ENCODE assay signal across 22 cellular contexts in the genomic region with DNA sequence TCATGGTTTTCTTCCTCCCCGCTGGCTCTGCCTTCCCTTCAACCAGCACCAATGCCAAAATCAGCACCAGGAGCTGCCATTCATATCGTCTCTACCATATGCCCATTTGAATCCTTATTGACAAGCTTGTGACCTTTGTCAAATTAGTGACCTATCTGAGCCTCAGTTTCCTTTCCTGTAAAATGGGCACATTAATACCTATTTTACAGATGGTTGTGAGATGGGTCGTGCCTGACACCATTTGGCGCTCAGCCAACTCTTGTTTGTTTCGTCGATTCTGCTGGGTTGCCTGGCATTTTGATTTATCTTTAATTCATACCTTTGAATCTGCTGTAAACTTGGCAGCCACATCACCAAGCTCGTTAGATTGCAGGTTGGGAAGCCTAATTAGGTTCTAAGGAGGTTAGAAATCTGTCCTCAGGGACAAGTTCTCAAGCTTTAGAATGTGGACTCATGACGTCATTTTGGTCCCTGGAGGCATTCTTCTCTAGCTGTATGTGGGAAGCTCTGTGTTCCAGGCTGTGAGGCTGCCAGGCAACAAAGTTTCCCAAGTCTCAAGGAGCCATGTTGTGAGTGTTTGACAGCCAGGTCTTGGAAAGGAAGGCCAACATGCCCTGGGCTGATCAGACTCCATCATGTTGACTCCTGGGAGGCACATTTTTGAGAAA.
DNase-seq lines count a peak whose midpoint lies in the region; ATAC-seq and TF ChIP-seq lines count a peak whose summit lies in the region.
"Had no signal": no experiment of that assay in that cellular context is flagged by ENCODE, and none has a peak within 500 bp of the region (broad histone marks: within the 10 kb centered on the region; RNA-seq: fewer than 3 reads in every experiment).

No MANE protein-coding gene starts in this region.

- TF ChIP-seq CTCF in astrocyte of the spinal cord (IDR thresholded peaks at IDR 0.05; ENCODE audit: low read depth, low read length) (no peak), thyroid gland (IDR thresholded peaks at IDR 0.05) (no peak), stomach (IDR thresholded peaks at IDR 0.05) (no peak)

- DNase-seq in GM23248 (peak; percentile 61), astrocyte of the spinal cord (ENCODE audit: low read depth, low spot score) (peak; percentile 33), hepatic stellate cell (ENCODE audit: low spot score) (peak; percentile 42), hypothalamus (lab: John Stamatoyannopoulos, UW) (no peak), thyroid gland (no peak), stomach (no peak)
- DNase-seq: activated CD8-positive, alpha-beta memory T cell treated with anti-CD3 and anti-CD28 coated beads, Interleukin-2, amount 10 ng/mL, durations not matched to agents 7 days and 5 days; central memory CD4-positive, alpha-beta T cell; DMS79 treated with DMSO at 0.1 percent for 48 hours; HCEC 1CT; head of caudate nucleus; Karpas-422; NCI-H187 treated with DMSO at 0.1 percent for 48 hours; ovary; stimulated activated naive B cell treated with anti-CD40 and anti-IgM and Interleukin-4, amounts not matched to agents 10 μg/mL and 1 μg/mL and 100 μg/mL, for 72 hours; T-helper 17 cell; uterus had no signal

- no peak overlapping the region for H3K4me3 ChIP-seq in BLaER1 treated with 17β-estradiol and CSF1 and Interleukin-3, amounts not matched to agents 10 nM and 100 nM
- no peak overlapping the region for H3K4me3 ChIP-seq in GM23248
- no peak overlapping the region for H3K4me3 ChIP-seq in astrocyte of the spinal cord (ENCODE audit: low read depth, low read length)
- no peak overlapping the region for H3K4me3 ChIP-seq in thyroid gland (replicated peaks in 1 of 3)
- no peak overlapping the region for H3K4me3 ChIP-seq in stomach
- H3K4me3 ChIP-seq: ovary, smooth muscle cell, uterus had no signal

- no peak for ATAC-seq in GM19328 (IDR thresholded peaks at IDR 0.05; ENCODE audit: unreplicated experiment)
- ATAC-seq: activated CD4-positive, CD25-positive, alpha-beta regulatory T cell treated with anti-CD3 and anti-CD28 coated beads, Interleukin-2, amount 50 U/mL, for 24 hours; activated CD8-positive, alpha-beta memory T cell treated with anti-CD3 and anti-CD28 coated beads, Interleukin-2, amount 10 ng/mL, durations not matched to agents 7 days and 5 days; stimulated activated naive B cell treated with anti-CD40 and anti-IgM and Interleukin-4, amounts not matched to agents 10 μg/mL and 1 μg/mL and 100 μg/mL, for 72 hours; T-helper 17 cell had no signal

- no peaks in the 10 kb centered on the region for H3K79me2 ChIP-seq in GM23248 (ENCODE audit: insufficient read depth)

- no peak for TF ChIP-seq EP300 in stomach (IDR thresholded peaks at IDR 0.05)

- no peak for TF ChIP-seq POLR2A in thyroid gland (IDR thresholded peaks at IDR 0.05)
- no peak for TF ChIP-seq POLR2A in stomach (IDR thresholded peaks at IDR 0.05)

- in situ Hi-C loops in GM23248 (cut with MboI) (no loop called here), astrocyte of the spinal cord (cut with HindIII; ENCODE audit: low sequenced_read_pairs) (no loop called here)

- H3K9me3 ChIP-seq in BLaER1 treated with 17β-estradiol and CSF1 and Interleukin-3, amounts not matched to agents 10 nM and 100 nM (replicated peaks in 1 of 11) = peaks cover 55 to 75% (median 70%) of the 10 kb centered on the region in 11 experiments
- H3K9me3 ChIP-seq in GM23248 (ENCODE audit: low read depth) = no peaks in the 10 kb centered on the region
- H3K9me3 ChIP-seq in thyroid gland = no peaks in the 10 kb centered on the region
- peaks cover 0 to 21% (median 10%) of the 10 kb centered on the region in 4 donors for H3K9me3 ChIP-seq in stomach
- H3K9me3 ChIP-seq: ovary, uterus had no signal

- H4K20me1 ChIP-seq in BLaER1 treated with 17β-estradiol and CSF1 and Interleukin-3, amounts not matched to agents 10 nM and 100 nM = no peaks in the 10 kb centered on the region
- no peaks in the 10 kb centered on the region for H4K20me1 ChIP-seq in GM23248 (ENCODE audit: insufficient read depth)

- no peaks in the 10 kb centered on the region for H3F3A ChIP-seq in GM23248 (ENCODE audit: insufficient read depth)

- H3K4me1 ChIP-seq in BLaER1 treated with 17β-estradiol and CSF1 and Interleukin-3, amounts not matched to agents 10 nM and 100 nM = peaks cover 8 to 43% (median 18%) of the 10 kb centered on the region in 10 experiments
- H3K4me1 ChIP-seq in GM23248 (ENCODE audit: insufficient read depth) (no peaks in the 10 kb centered on the region), thyroid gland (no peaks in the 10 kb centered on the region), stomach (peaks cover 0 to 2% (median 0%) of the 10 kb centered on the region in 4 donors)
- H3K4me1 ChIP-seq: uterus had no signal

- WGBS in GM23248 (ENCODE audit: low coverage in 1 of 2, low lambda C conversion rate in 2 of 2, missing lambda C conversion rate in 2 of 2), 2 experiments = 37 to 42% methylated on average over 8 of the region's 8 CpGs
- WGBS in thyroid gland, 2 donors = 83 to 85% methylated on average over 8 of the region's 8 CpGs
- 72 to 85% (median 79%) methylated on average over 8 of the region's 8 CpGs for whole genome bisulfite sequencing in stomach, 5 donors

- H3K27ac ChIP-seq in BLaER1 treated with 17β-estradiol and CSF1 and Interleukin-3, amounts not matched to agents 10 nM and 100 nM = no peak overlapping the region
- H3K27ac ChIP-seq in GM23248 = no peak overlapping the region
- H3K27ac ChIP-seq in thyroid gland = no peak overlapping the region
- H3K27ac ChIP-seq in stomach = no peak overlapping the region
- H3K27ac ChIP-seq: HL-60, ovary, uterus had no signal

- no peak overlapping the region for H2AFZ ChIP-seq in GM23248

- H3K9me2 ChIP-seq in GM23248 (ENCODE audit: insufficient read depth) = no peaks in the 10 kb centered on the region

- peaks cover 0 to 5% (median 0%) of the 10 kb centered on the region in 11 experiments; a peak in 1 of 22 replicates for H3K36me3 ChIP-seq in BLaER1 treated with 17β-estradiol and CSF1 and Interleukin-3, amounts not matched to agents 10 nM and 100 nM
- no peaks in the 10 kb centered on the region for H3K36me3 ChIP-seq in GM23248 (ENCODE audit: low read depth)
- H3K36me3 ChIP-seq in thyroid gland = no peaks in the 10 kb centered on the region
- H3K36me3 ChIP-seq in stomach = no peaks in the 10 kb centered on the region
- H3K36me3 ChIP-seq: ovary, uterus had no signal

- no peak overlapping the region for H3K9ac ChIP-seq in BLaER1 treated with 17β-estradiol and CSF1 and Interleukin-3, amounts not matched to agents 10 nM and 100 nM
- no peak overlapping the region for H3K9ac ChIP-seq in GM23248

- peaks cover 0 to 2% (median 0%) of the 10 kb centered on the region in 11 experiments; a peak in 1 of 22 replicates for H3K27me3 ChIP-seq in BLaER1 treated with 17β-estradiol and CSF1 and Interleukin-3, amounts not matched to agents 10 nM and 100 nM
- H3K27me3 ChIP-seq in GM23248 (replicated peaks; ENCODE audit: insufficient read depth) = peaks cover 8% of the 10 kb centered on the region; the same call in 1 of the 2 replicates
- no peaks in the 10 kb centered on the region for H3K27me3 ChIP-seq in thyroid gland
- peaks cover 0 to 8% (median 0%) of the 10 kb centered on the region in 3 donors for H3K27me3 ChIP-seq in stomach
- H3K27me3 ChIP-seq: ovary, uterus had no signal

- intact Hi-C loops in thyroid gland (cut with DNase I) = no loop called here
- intact Hi-C loops in stomach (cut with DNase I; ENCODE audit: low total_unique reads) = no loop called here

- peak overlapping the region in 7 of 11 experiments; percentile 11 to 49 (median 22); a peak in 10 of 22 replicates for H3K4me2 ChIP-seq in BLaER1 treated with 17β-estradiol and CSF1 and Interleukin-3, amounts not matched to agents 10 nM and 100 nM
- no peak overlapping the region for H3K4me2 ChIP-seq in GM23248 (ENCODE audit: unreplicated experiment)
- H3K4me2 ChIP-seq: smooth muscle cell had no signal

Comparison
In these comparisons a context has a peak if more than half of its experiments do, and no peak if none do; other contexts are left out.
1. DNase-seq: peak in GM23248 (single experiment), astrocyte of the spinal cord (single experiment) and hepatic stellate cell (single experiment); none in hypothalamus (0 of 51), thyroid gland (0 of 2) and stomach (single experiment).